Comparison of ENCODE assay signal across 1 cellular context in genomic region chr17:64506576-64507417, GRCh38.
TF ChIP-seq lines count a peak whose summit lies in the region.

TSS of gene CEP95 (plus strand) at chr17:64506977. CDS start at chr17:64507098, 121 bp downstream.

TF ChIP-seq in HepG2, 621 proteins besides CTCF, POLR2A, EP300 and RAD21 (continued from another document and continues in another):
- no peak; the same call in 1 of the 2 replicates for TF ChIP-seq IRF1 (CRISPR knock-in tag; IDR thresholded peaks at IDR 0.05; ENCODE audit: low read depth)
- no peak; the same call in 1 of the 2 replicates for TF ChIP-seq ZNF773 (CRISPR knock-in tag; IDR thresholded peaks at IDR 0.05; ENCODE audit: borderline replicate concordance)
- peak; percentile 88; the same call in 1 of the 2 replicates for TF ChIP-seq ZNF546 (CRISPR knock-in tag; conservative IDR thresholded peaks at IDR 0.05)
- TF ChIP-seq ZNF816 (CRISPR knock-in tag; IDR thresholded peaks at IDR 0.05; ENCODE audit: borderline replicate concordance) = peak; percentile 97
- TF ChIP-seq ZSCAN31 (CRISPR knock-in tag; IDR thresholded peaks at IDR 0.05; ENCODE audit: low read depth) = no peak
- TF ChIP-seq U2AF1 (optimal IDR thresholded peaks at IDR 0.05; ENCODE audit: low read depth, low read length) = peak; percentile 22
- no peak for TF ChIP-seq SOX6 (IDR thresholded peaks at IDR 0.05)
- TF ChIP-seq SOX6 (CRISPR knock-in tag; IDR thresholded peaks at IDR 0.05) = peak; percentile 77
- TF ChIP-seq MTERF4 (CRISPR knock-in tag; IDR thresholded peaks at IDR 0.05) = peak; percentile 80
- peak; percentile 93; the same call in 1 of the 2 replicates for TF ChIP-seq TRAFD1 (CRISPR knock-in tag; IDR thresholded peaks at IDR 0.05; ENCODE audit: borderline replicate concordance)
- TF ChIP-seq KLF13 (CRISPR knock-in tag; IDR thresholded peaks at IDR 0.05) = no peak; the same call in 1 of the 2 replicates
- TF ChIP-seq PHF21A (CRISPR knock-in tag; IDR thresholded peaks at IDR 0.05) = peak; percentile 87
- TF ChIP-seq ONECUT2 (CRISPR knock-in tag; IDR thresholded peaks at IDR 0.05) = peak; percentile 29; the same call in 1 of the 2 replicates
- peak; percentile 94 for TF ChIP-seq TGIF2 (CRISPR knock-in tag; IDR thresholded peaks at IDR 0.05)
- TF ChIP-seq CCDC6 (CRISPR knock-in tag; IDR thresholded peaks at IDR 0.05) = peak; percentile 98; the same call in 1 of the 2 replicates
- TF ChIP-seq FOXK2 (IDR thresholded peaks at IDR 0.05) = 0 out of 2 replicates have a peak, but pooled peaks have one; percentile 70
- TF ChIP-seq ATM (IDR thresholded peaks at IDR 0.05; ENCODE audit: borderline replicate concordance) = no peak
- peak; percentile 44 for TF ChIP-seq RFXAP (CRISPR knock-in tag; IDR thresholded peaks at IDR 0.05; ENCODE audit: borderline replicate concordance)
- TF ChIP-seq STAG1 (CRISPR knock-in tag; IDR thresholded peaks at IDR 0.05) = no peak
- TF ChIP-seq ZNF260 (CRISPR knock-in tag; IDR thresholded peaks at IDR 0.05; ENCODE audit: borderline replicate concordance, low read depth) = no peak
- TF ChIP-seq ZBTB38 (CRISPR knock-in tag; IDR thresholded peaks at IDR 0.05) = peak; percentile 7; the same call in 1 of the 2 replicates
- TF ChIP-seq KDM3A (CRISPR knock-in tag; IDR thresholded peaks at IDR 0.05; ENCODE audit: low read depth) = peak; percentile 79
- no peak; the same call in 1 of the 2 replicates for TF ChIP-seq MLX (CRISPR knock-in tag; IDR thresholded peaks at IDR 0.05)
- TF ChIP-seq POLR2AphosphoS2 (IDR thresholded peaks at IDR 0.05; ENCODE audit: low read depth, low read length) = no peak
- TF ChIP-seq ZNF615 (CRISPR knock-in tag; IDR thresholded peaks at IDR 0.05; ENCODE audit: borderline replicate concordance) = peak; percentile 89; the same call in 1 of the 2 replicates
- peak; percentile 99 for TF ChIP-seq ZNF605 (CRISPR knock-in tag; IDR thresholded peaks at IDR 0.05)
- peak; percentile 88; the same call in 1 of the 2 replicates for TF ChIP-seq ZNF256 (CRISPR knock-in tag; conservative IDR thresholded peaks at IDR 0.05)
- TF ChIP-seq REXO4 (CRISPR knock-in tag; IDR thresholded peaks at IDR 0.05; ENCODE audit: borderline replicate concordance) = no peak
- peak; percentile 86; the same call in 1 of the 2 replicates for TF ChIP-seq ZBTB3 (CRISPR knock-in tag; IDR thresholded peaks at IDR 0.05; ENCODE audit: borderline replicate concordance, low read depth)
- no peak for TF ChIP-seq LRRFIP1 (CRISPR knock-in tag; conservative IDR thresholded peaks at IDR 0.05)
- TF ChIP-seq RBFOX2 (IDR thresholded peaks at IDR 0.05; ENCODE audit: low read depth, low read length) = peak; percentile 78
- TF ChIP-seq SMAD1 (CRISPR knock-in tag; IDR thresholded peaks at IDR 0.05; ENCODE audit: borderline replicate concordance, low read depth) = peak; percentile 21; the same call in 1 of the 2 replicates
- no peak for TF ChIP-seq ZNF7 (CRISPR knock-in tag; IDR thresholded peaks at IDR 0.05)
- TF ChIP-seq ZSCAN9 (CRISPR knock-in tag; IDR thresholded peaks at IDR 0.05; ENCODE audit: borderline replicate concordance) = peak; percentile 19; the same call in 1 of the 2 replicates
- no peak for TF ChIP-seq PBX2 (CRISPR knock-in tag; IDR thresholded peaks at IDR 0.05)
- no peak; the same call in 1 of the 2 replicates for TF ChIP-seq ZNF460 (CRISPR knock-in tag; IDR thresholded peaks at IDR 0.05; ENCODE audit: borderline replicate concordance)
- TF ChIP-seq ELK4 (CRISPR knock-in tag; IDR thresholded peaks at IDR 0.05; ENCODE audit: borderline replicate concordance) = no peak; the same call in 1 of the 2 replicates
- 0 out of 2 replicates have a peak, but pooled peaks have one; percentile 60 for TF ChIP-seq ZBTB42 (CRISPR knock-in tag; IDR thresholded peaks at IDR 0.05)
- TF ChIP-seq GLI4 (CRISPR knock-in tag; IDR thresholded peaks at IDR 0.05; ENCODE audit: borderline replicate concordance) = 0 out of 2 replicates have a peak, but pooled peaks have one; percentile 74
- TF ChIP-seq GRHL1 (CRISPR knock-in tag; conservative IDR thresholded peaks at IDR 0.05) = no peak
- TF ChIP-seq SPEN (CRISPR knock-in tag; IDR thresholded peaks at IDR 0.05; ENCODE audit: low read depth) = peak; percentile 92
- no peak; the same call in 1 of the 2 replicates for TF ChIP-seq SNAPC2 (CRISPR knock-in tag; IDR thresholded peaks at IDR 0.05)
- TF ChIP-seq ZNF687 (CRISPR knock-in tag; IDR thresholded peaks at IDR 0.05) = peak; percentile 97
- TF ChIP-seq MED1 (CRISPR knock-in tag; IDR thresholded peaks at IDR 0.05) = peak; percentile 72
- TF ChIP-seq NR2F1 (CRISPR knock-in tag; IDR thresholded peaks at IDR 0.05) = peak in 1 of 2 experiments; percentile 8; a peak in 3 of 4 replicates
- peak; percentile 20; the same call in 1 of the 2 replicates for TF ChIP-seq ZNF441 (CRISPR knock-in tag; IDR thresholded peaks at IDR 0.05; ENCODE audit: borderline replicate concordance)
- 0 out of 2 replicates have a peak, but pooled peaks have one; percentile 46 for TF ChIP-seq ZNF513 (CRISPR knock-in tag; conservative IDR thresholded peaks at IDR 0.05)
- TF ChIP-seq ZBTB20 (CRISPR knock-in tag; IDR thresholded peaks at IDR 0.05; ENCODE audit: borderline replicate concordance, low read depth) = peak; percentile 73
